ENCODE assay signal across 12 cellular contexts in the genomic region with DNA sequence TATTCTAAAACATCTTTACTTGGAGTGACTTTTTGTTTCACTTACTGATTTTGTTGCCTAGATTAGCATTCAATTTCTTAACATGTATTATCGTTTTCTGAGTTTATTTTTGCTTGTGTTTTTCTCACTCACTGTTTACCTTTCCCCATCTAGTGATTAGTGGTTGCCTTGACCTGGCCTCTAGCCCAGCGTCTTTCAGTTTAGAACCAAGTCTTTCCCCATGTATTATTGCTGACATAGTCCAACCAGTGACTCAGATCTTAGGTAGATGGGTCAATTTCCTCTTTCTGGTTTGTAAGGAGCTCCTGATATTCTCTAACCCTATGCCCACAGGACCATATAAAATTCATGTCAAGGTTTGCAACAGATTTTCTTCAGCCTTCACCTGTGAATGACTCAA.
DNase-seq lines count a peak whose midpoint lies in the region; ATAC-seq lines count a peak whose summit lies in the region.
"Had no signal": no experiment of that assay in that cellular context is flagged by ENCODE, and none has a peak within 500 bp of the region (broad histone marks: within the 10 kb centered on the region; RNA-seq: fewer than 3 reads in every experiment).

No MANE protein-coding gene starts in this region.

- peaks cover 25% of the 10 kb centered on the region for H3K9me3 Mint-ChIP-seq in stimulated activated effector memory CD8-positive, alpha-beta T cell treated with anti-CD3 and anti-CD28 coated beads, Interleukin-12 subunit alpha, Interleukin-12 subunit beta, amount 100 ng/mL, for 72 hours

- no peaks in the 10 kb centered on the region for H3K4me1 Mint-ChIP-seq in stimulated activated effector memory CD8-positive, alpha-beta T cell treated with anti-CD3 and anti-CD28 coated beads, Interleukin-12 subunit alpha, Interleukin-12 subunit beta, amount 100 ng/mL, for 72 hours

- peak; percentile 65 for DNase-seq in EL
- DNase-seq in NCI-H460 (ENCODE audit: extremely low read depth, low read depth): peak; percentile 7
- peak; percentile 88 for DNase-seq in astrocyte of the hippocampus (ENCODE audit: low read depth, low spot score)
- DNase-seq in myocyte (ENCODE audit: low read depth): peak; percentile 25
- DNase-seq in mucosa of gallbladder (ENCODE audit: low spot score): no peak
- DNase-seq in stimulated activated effector memory CD8-positive, alpha-beta T cell treated with anti-CD3 and anti-CD28 coated beads, Interleukin-12 subunit alpha, Interleukin-12 subunit beta, amount 100 ng/mL, for 72 hours (ENCODE audit: low spot score in 2 of 2): no peak
- DNase-seq: CD4-positive, alpha-beta T cell; NCI-H1048; NCI-H524; stomach had no signal

- ATAC-seq in GM18498 (IDR thresholded peaks at IDR 0.05; ENCODE audit: unreplicated experiment) (no peak), GM21367 (IDR thresholded peaks at IDR 0.05; ENCODE audit: unreplicated experiment) (no peak)
- ATAC-seq in stimulated activated effector memory CD8-positive, alpha-beta T cell treated with anti-CD3 and anti-CD28 coated beads, Interleukin-12 subunit alpha, Interleukin-12 subunit beta, amount 100 ng/mL, for 72 hours: no peak

- no peak overlapping the region for H3K27ac Mint-ChIP-seq in stimulated activated effector memory CD8-positive, alpha-beta T cell treated with anti-CD3 and anti-CD28 coated beads, Interleukin-12 subunit alpha, Interleukin-12 subunit beta, amount 100 ng/mL, for 72 hours
- H3K27ac Mint-ChIP-seq: CD4-positive, alpha-beta T cell had no signal

- H3K36me3 Mint-ChIP-seq in stimulated activated effector memory CD8-positive, alpha-beta T cell treated with anti-CD3 and anti-CD28 coated beads, Interleukin-12 subunit alpha, Interleukin-12 subunit beta, amount 100 ng/mL, for 72 hours: no peaks in the 10 kb centered on the region

- no peak overlapping the region for H3K4me3 Mint-ChIP-seq in stimulated activated effector memory CD8-positive, alpha-beta T cell treated with anti-CD3 and anti-CD28 coated beads, Interleukin-12 subunit alpha, Interleukin-12 subunit beta, amount 100 ng/mL, for 72 hours
- H3K4me3 Mint-ChIP-seq: CD4-positive, alpha-beta T cell had no signal

Comparison
In these comparisons a context has a peak if more than half of its experiments do, and no peak if none do; other contexts are left out.
1. DNase-seq: peak in EL (single experiment), NCI-H460 (single experiment), astrocyte of the hippocampus (single experiment) and myocyte (single experiment); none in mucosa of gallbladder (single experiment) and stimulated activated effector memory CD8-positive, alpha-beta T cell treated with anti-CD3 and anti-CD28 coated beads, Interleukin-12 subunit alpha, Interleukin-12 subunit beta, amount 100 ng/mL, for 72 hours (0 of 2).